Comparison of ENCODE assay signal across 8 cellular contexts in the genomic region with DNA sequence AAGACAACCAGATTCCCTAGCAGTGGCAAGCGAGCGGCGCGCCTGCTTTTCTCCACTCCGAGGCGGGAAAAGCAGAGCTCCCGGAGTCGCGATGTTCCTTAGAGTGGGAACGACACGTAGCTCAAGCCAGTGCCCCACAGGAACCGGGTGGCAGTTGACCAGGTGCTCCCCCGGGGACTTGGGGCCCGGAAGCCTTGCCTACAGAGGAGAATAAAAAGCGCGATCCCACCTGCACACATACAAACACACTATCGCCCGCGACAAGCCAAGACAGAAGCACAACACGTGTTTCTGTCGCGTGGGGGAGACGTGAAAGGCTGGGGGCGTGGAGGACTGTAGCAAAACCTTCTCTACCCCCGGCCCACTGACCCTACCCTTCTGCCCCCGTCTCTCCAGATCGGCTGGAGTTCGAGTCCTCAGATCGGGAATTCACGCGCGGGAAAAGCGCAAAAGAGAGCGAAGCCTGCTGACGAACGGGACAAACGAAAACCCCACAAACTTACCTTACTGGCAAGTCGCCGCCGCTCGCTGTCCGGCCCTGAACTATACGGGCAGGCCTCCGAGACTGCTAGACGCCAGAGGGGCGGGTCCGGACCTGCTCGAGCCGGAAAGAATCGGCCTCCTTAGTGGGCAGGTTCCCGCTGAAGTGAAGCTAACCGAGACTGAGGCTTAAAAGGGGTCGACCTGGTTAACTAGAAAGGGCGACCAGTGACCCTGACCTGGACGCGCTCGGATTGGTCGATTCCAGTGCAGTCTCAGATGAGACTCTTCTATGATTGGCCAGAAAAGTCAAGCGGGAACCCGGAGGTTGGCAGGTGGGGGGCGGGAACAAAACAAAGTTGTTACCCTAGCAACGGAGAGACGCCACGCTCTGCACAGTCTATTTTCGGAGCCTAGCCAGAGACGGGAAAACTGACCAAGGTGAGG. TPM values are rescaled to one million over a fixed set of nuclear protein-coding genes. Genes with fewer than 3 reads are reported as not detected.
DNase-seq lines count a peak whose midpoint lies in the region; ATAC-seq and TF ChIP-seq lines count a peak whose summit lies in the region.

Gene DNAAF6 (plus strand): TSS at position 842 of the 927 bp plus-strand sequence. CDS start 6,265 bp downstream, outside the sequence.
Gene NUP62CL (minus strand): TSS at position 664 of the 927 bp plus-strand sequence. CDS start 31,287 bp downstream, outside the sequence.

- H3K4me3 ChIP-seq in HL-60 (replicated peaks; ENCODE audit: insufficient read depth, low read length) (peak within 1 kb of the TSS; percentile 17), OCI-LY3 (ENCODE audit: low read length) (peak within 1 kb of the TSS; percentile 94), foreskin fibroblast (ENCODE audit: low read depth in 1 of 2, low read length in 2 of 2) (peak within 1 kb of the TSS; percentile 35 to 46), thoracic aorta (peak within 1 kb of the TSS; percentile 70)

- no peaks in the 10 kb centered on the region for H3K79me2 ChIP-seq in OCI-LY3 (ENCODE audit: low read length)

- H3K4me2 ChIP-seq in OCI-LY3 (ENCODE audit: low read length), result peak within 1 kb of the TSS; percentile 77

- no peaks in the 10 kb centered on the region for H3K36me3 ChIP-seq in OCI-LY3 (replicated peaks; ENCODE audit: low read depth, low read length)
- no peaks in the 10 kb centered on the region for H3K36me3 ChIP-seq in thoracic aorta

- intact Hi-C loops in activated T-helper 2 cell treated with anti-CD3 and anti-CD28 coated beads, Interferon-gamma antibody, Interleukin-2, Interleukin-4, amounts not matched to agents 10 μg/mL and 5 μg/mL and 100 μg/mL, durations not matched to agents 14 hours and 24 hours and 36 hours (cut with micrococcal nuclease), result no loop called here

- H3K27me3 Mint-ChIP-seq in activated T-helper 2 cell treated with anti-CD3 and anti-CD28 coated beads, Interferon-gamma antibody, Interleukin-2, Interleukin-4, amounts not matched to agents 10 μg/mL and 5 μg/mL and 100 μg/mL, durations not matched to agents 14 hours and 24 hours and 36 hours (ENCODE audit: low read depth), result no peaks in the 10 kb centered on the region

- H3K4me3 Mint-ChIP-seq in activated T-helper 2 cell treated with anti-CD3 and anti-CD28 coated beads, Interferon-gamma antibody, Interleukin-2, Interleukin-4, amounts not matched to agents 10 μg/mL and 5 μg/mL and 100 μg/mL, durations not matched to agents 14 hours and 24 hours and 36 hours (ENCODE audit: low read depth), result peak within 1 kb of the TSS; percentile 87

- H3K36me3 Mint-ChIP-seq in activated T-helper 2 cell treated with anti-CD3 and anti-CD28 coated beads, Interferon-gamma antibody, Interleukin-2, Interleukin-4, amounts not matched to agents 10 μg/mL and 5 μg/mL and 100 μg/mL, durations not matched to agents 14 hours and 24 hours and 36 hours (ENCODE audit: low read depth), result no peaks in the 10 kb centered on the region

- H3K9ac ChIP-seq in OCI-LY3 (ENCODE audit: low read length), result peak within 1 kb of the TSS; percentile 87

- H3K4me1 Mint-ChIP-seq in activated T-helper 2 cell treated with anti-CD3 and anti-CD28 coated beads, Interferon-gamma antibody, Interleukin-2, Interleukin-4, amounts not matched to agents 10 μg/mL and 5 μg/mL and 100 μg/mL, durations not matched to agents 14 hours and 24 hours and 36 hours (ENCODE audit: low read depth), result peaks cover 6% of the 10 kb centered on the region

- ATAC-seq in GM19468 (IDR thresholded peaks at IDR 0.05; ENCODE audit: extremely low read depth, unreplicated experiment) (peak; percentile 55), thoracic aorta (ENCODE audit: insufficient number of reproducible peaks, low FRiP score, low read depth) (no peak)

- peak in 8 of 14 donors; percentile 0 to 39 (median 10) for DNase-seq in C1 segment of cervical spinal cord (lab: John Stamatoyannopoulos, UW)
- peak in 1 of 2 experiments; percentile 3 for DNase-seq in HL-60 (ENCODE audit: low read depth in 1 of 2, low spot score in 1 of 2)
- peak; percentile 58 for DNase-seq in activated T-helper 2 cell treated with anti-CD3 and anti-CD28 coated beads, Interferon-gamma antibody, Interleukin-2, Interleukin-4, amounts not matched to agents 10 μg/mL and 5 μg/mL and 100 μg/mL, durations not matched to agents 14 hours and 24 hours and 36 hours (ENCODE audit: low spot score)
- peak; percentile 1 to 31 for DNase-seq in foreskin fibroblast
- DNase-seq in nucleus accumbens (lab: John Stamatoyannopoulos, UW), result peak in 30 of 56 donors; percentile 0 to 51 (median 8)
- peak; percentile 1 for DNase-seq in thoracic aorta (ENCODE audit: low spot score)

- H3K27me3 ChIP-seq in HL-60 (ENCODE audit: insufficient read depth, poor library complexity, severe bottlenecking) (peaks cover 8% of the 10 kb centered on the region), OCI-LY3 (ENCODE audit: low read depth, low read length) (no peaks in the 10 kb centered on the region), thoracic aorta (replicated peaks; ENCODE audit: insufficient read depth) (no peaks in the 10 kb centered on the region)

- no peaks in the 10 kb centered on the region for H4K20me1 ChIP-seq in OCI-LY3 (ENCODE audit: insufficient read depth, low read length)

- H3K4me1 ChIP-seq in OCI-LY3 (ENCODE audit: low read length), result peaks cover 8% of the 10 kb centered on the region; the same call in 1 of the 2 replicates
- H3K4me1 ChIP-seq in thoracic aorta (ENCODE audit: control insufficient read depth in 1 of 2, low read depth in 2 of 2), result no peaks in the 10 kb centered on the region

- peak within 1 kb of the TSS; percentile 17 for H3K27ac Mint-ChIP-seq in activated T-helper 2 cell treated with anti-CD3 and anti-CD28 coated beads, Interferon-gamma antibody, Interleukin-2, Interleukin-4, amounts not matched to agents 10 μg/mL and 5 μg/mL and 100 μg/mL, durations not matched to agents 14 hours and 24 hours and 36 hours

- H3K27ac ChIP-seq in HL-60 (replicated peaks) (no peak within 1 kb of the TSS), OCI-LY3 (ENCODE audit: low read length) (peak within 1 kb of the TSS; percentile 35; the same call in 1 of the 2 replicates), thoracic aorta (no peak within 1 kb of the TSS)

- H3K9me3 Mint-ChIP-seq in activated T-helper 2 cell treated with anti-CD3 and anti-CD28 coated beads, Interferon-gamma antibody, Interleukin-2, Interleukin-4, amounts not matched to agents 10 μg/mL and 5 μg/mL and 100 μg/mL, durations not matched to agents 14 hours and 24 hours and 36 hours, result no peaks in the 10 kb centered on the region

- H2AFZ ChIP-seq in OCI-LY3 (ENCODE audit: low read depth, low read length), result peak within 1 kb of the TSS; percentile 95

- H3K9me3 ChIP-seq in OCI-LY3 (ENCODE audit: insufficient read depth, low read length), result no peaks in the 10 kb centered on the region
- no peaks in the 10 kb centered on the region for H3K9me3 ChIP-seq in thoracic aorta

- TF ChIP-seq CTCF in HL-60 (IDR thresholded peaks at IDR 0.05; ENCODE audit: insufficient read depth, low read length) (no peak), OCI-LY3 (IDR thresholded peaks at IDR 0.05; ENCODE audit: low read depth, low read length) (no peak), foreskin fibroblast (IDR thresholded peaks at IDR 0.05; ENCODE audit: low read depth, low read length) (no peak), thoracic aorta (IDR thresholded peaks at IDR 0.05) (no peak)

RNA-seq across cellular contexts. Expression of gene DNAAF6, which starts in this region (rescaled TPM):
- total RNA-seq in activated T-helper 2 cell treated with anti-CD3 and anti-CD28 coated beads, Interferon-gamma antibody, Interleukin-2, Interleukin-4, amounts not matched to agents 10 μg/mL and 5 μg/mL and 100 μg/mL, durations not matched to agents 14 hours and 24 hours and 36 hours, result not detected in 2 replicates
- not detected for total RNA-seq in thoracic aorta

RNA-seq across cellular contexts. Expression of gene NUP62CL, which starts in this region (rescaled TPM):
- total RNA-seq in activated T-helper 2 cell treated with anti-CD3 and anti-CD28 coated beads, Interferon-gamma antibody, Interleukin-2, Interleukin-4, amounts not matched to agents 10 μg/mL and 5 μg/mL and 100 μg/mL, durations not matched to agents 14 hours and 24 hours and 36 hours, result 1.3 and 1.4 TPM in 2 replicates
- total RNA-seq in thoracic aorta, result not detected

Comparison
In these comparisons a context has a peak if more than half of its experiments do, and no peak if none do; other contexts are left out.
1. Peak in DNase-seq and H3K4me3 ChIP-seq in thoracic aorta; RNA of the genes that start here not detected or under 1 TPM.
2. H3K4me3 ChIP-seq: peak in every context shown above with its lines; median percentile 94 in OCI-LY3; 70 in thoracic aorta; 40 in foreskin fibroblast; 17 in HL-60.